ENCODE assay signal across 9 cellular contexts in genomic region chr6:156866181-156866862, GRCh38.
DNase-seq lines count a peak whose midpoint lies in the region; ATAC-seq and TF ChIP-seq lines count a peak whose summit lies in the region.
"Had no signal": no experiment of that assay in that cellular context is flagged by ENCODE, and none has a peak within 500 bp of the region (broad histone marks: within the 10 kb centered on the region; RNA-seq: fewer than 3 reads in every experiment).

No MANE protein-coding gene starts in this region.

- no peak for DNase-seq in T-helper 2 cell treated with Interferon-gamma antibody and Interleukin-4, amounts not matched to agents 5 μg/mL and 100 μg/mL, for 36 hours (ENCODE audit: low spot score)
- DNase-seq in fibroblast of peridontal ligament (ENCODE audit: extremely low read depth) (peak; percentile 55), kidney glomerular epithelial cell (lab: John Stamatoyannopoulos, UW) (no peak), mucosa of gallbladder (ENCODE audit: low spot score) (no peak), DMS79 (lab: John Stamatoyannopoulos, UW) (no peak)
- DNase-seq in stimulated activated naive CD8-positive, alpha-beta T cell treated with anti-CD3 and anti-CD28 coated beads, Interleukin-15, amount 100 ng/mL, for 72 hours = no peak
- DNase-seq: activated naive CD8-positive, alpha-beta T cell treated with anti-CD3 and anti-CD28 coated beads, Interleukin-2, amount 10 ng/mL, durations not matched to agents 7 days and 5 days had no signal

- peak overlapping the region; percentile 14; the same call in 1 of the 2 replicates for H3K27ac ChIP-seq in C4-2B

- H3K27me3 Mint-ChIP-seq in T-helper 2 cell treated with Interferon-gamma antibody and Interleukin-4, amounts not matched to agents 5 μg/mL and 100 μg/mL, for 36 hours (ENCODE audit: low read depth) = no peaks in the 10 kb centered on the region
- H3K27me3 Mint-ChIP-seq in stimulated activated naive CD8-positive, alpha-beta T cell treated with anti-CD3 and anti-CD28 coated beads, Interleukin-15, amount 100 ng/mL, for 72 hours = no peaks in the 10 kb centered on the region
- H3K27me3 Mint-ChIP-seq: activated naive CD8-positive, alpha-beta T cell treated with anti-CD3 and anti-CD28 coated beads, Interleukin-2, amount 10 ng/mL, durations not matched to agents 7 days and 5 days had no signal

- peak; percentile 51 for ATAC-seq in GM21529 (IDR thresholded peaks at IDR 0.05; ENCODE audit: unreplicated experiment)
- ATAC-seq in stimulated activated naive CD8-positive, alpha-beta T cell treated with anti-CD3 and anti-CD28 coated beads, Interleukin-15, amount 100 ng/mL, for 72 hours = peak; percentile 86

- no peaks in the 10 kb centered on the region for H3K9me3 Mint-ChIP-seq in T-helper 2 cell treated with Interferon-gamma antibody and Interleukin-4, amounts not matched to agents 5 μg/mL and 100 μg/mL, for 36 hours
- H3K9me3 Mint-ChIP-seq in stimulated activated naive CD8-positive, alpha-beta T cell treated with anti-CD3 and anti-CD28 coated beads, Interleukin-15, amount 100 ng/mL, for 72 hours = no peaks in the 10 kb centered on the region
- H3K9me3 Mint-ChIP-seq: activated naive CD8-positive, alpha-beta T cell treated with anti-CD3 and anti-CD28 coated beads, Interleukin-2, amount 10 ng/mL, durations not matched to agents 7 days and 5 days had no signal

- H3K27ac Mint-ChIP-seq in T-helper 2 cell treated with Interferon-gamma antibody and Interleukin-4, amounts not matched to agents 5 μg/mL and 100 μg/mL, for 36 hours = peak overlapping the region; percentile 7
- peak overlapping the region in 1 of 2 donors; percentile 20 for H3K27ac Mint-ChIP-seq in stimulated activated naive CD8-positive, alpha-beta T cell treated with anti-CD3 and anti-CD28 coated beads, Interleukin-15, amount 100 ng/mL, for 72 hours
- H3K27ac Mint-ChIP-seq: activated naive CD8-positive, alpha-beta T cell treated with anti-CD3 and anti-CD28 coated beads, Interleukin-2, amount 10 ng/mL, durations not matched to agents 7 days and 5 days had no signal

- peak; percentile 12; the same call in 1 of the 2 replicates for TF ChIP-seq CTCF in C4-2B (conservative IDR thresholded peaks at IDR 0.05)

- peaks cover 41% of the 10 kb centered on the region for H3K4me1 Mint-ChIP-seq in T-helper 2 cell treated with Interferon-gamma antibody and Interleukin-4, amounts not matched to agents 5 μg/mL and 100 μg/mL, for 36 hours (ENCODE audit: low read depth)
- peaks cover 77% of the 10 kb centered on the region for H3K4me1 Mint-ChIP-seq in stimulated activated naive CD8-positive, alpha-beta T cell treated with anti-CD3 and anti-CD28 coated beads, Interleukin-15, amount 100 ng/mL, for 72 hours

- H3K4me3 Mint-ChIP-seq in T-helper 2 cell treated with Interferon-gamma antibody and Interleukin-4, amounts not matched to agents 5 μg/mL and 100 μg/mL, for 36 hours = no peak overlapping the region
- peak overlapping the region; percentile 33 to 52 for H3K4me3 Mint-ChIP-seq in stimulated activated naive CD8-positive, alpha-beta T cell treated with anti-CD3 and anti-CD28 coated beads, Interleukin-15, amount 100 ng/mL, for 72 hours
- H3K4me3 Mint-ChIP-seq: activated naive CD8-positive, alpha-beta T cell treated with anti-CD3 and anti-CD28 coated beads, Interleukin-2, amount 10 ng/mL, durations not matched to agents 7 days and 5 days had no signal

- no peaks in the 10 kb centered on the region for H3K36me3 Mint-ChIP-seq in T-helper 2 cell treated with Interferon-gamma antibody and Interleukin-4, amounts not matched to agents 5 μg/mL and 100 μg/mL, for 36 hours (ENCODE audit: low read depth)
